In the genomic region with DNA sequence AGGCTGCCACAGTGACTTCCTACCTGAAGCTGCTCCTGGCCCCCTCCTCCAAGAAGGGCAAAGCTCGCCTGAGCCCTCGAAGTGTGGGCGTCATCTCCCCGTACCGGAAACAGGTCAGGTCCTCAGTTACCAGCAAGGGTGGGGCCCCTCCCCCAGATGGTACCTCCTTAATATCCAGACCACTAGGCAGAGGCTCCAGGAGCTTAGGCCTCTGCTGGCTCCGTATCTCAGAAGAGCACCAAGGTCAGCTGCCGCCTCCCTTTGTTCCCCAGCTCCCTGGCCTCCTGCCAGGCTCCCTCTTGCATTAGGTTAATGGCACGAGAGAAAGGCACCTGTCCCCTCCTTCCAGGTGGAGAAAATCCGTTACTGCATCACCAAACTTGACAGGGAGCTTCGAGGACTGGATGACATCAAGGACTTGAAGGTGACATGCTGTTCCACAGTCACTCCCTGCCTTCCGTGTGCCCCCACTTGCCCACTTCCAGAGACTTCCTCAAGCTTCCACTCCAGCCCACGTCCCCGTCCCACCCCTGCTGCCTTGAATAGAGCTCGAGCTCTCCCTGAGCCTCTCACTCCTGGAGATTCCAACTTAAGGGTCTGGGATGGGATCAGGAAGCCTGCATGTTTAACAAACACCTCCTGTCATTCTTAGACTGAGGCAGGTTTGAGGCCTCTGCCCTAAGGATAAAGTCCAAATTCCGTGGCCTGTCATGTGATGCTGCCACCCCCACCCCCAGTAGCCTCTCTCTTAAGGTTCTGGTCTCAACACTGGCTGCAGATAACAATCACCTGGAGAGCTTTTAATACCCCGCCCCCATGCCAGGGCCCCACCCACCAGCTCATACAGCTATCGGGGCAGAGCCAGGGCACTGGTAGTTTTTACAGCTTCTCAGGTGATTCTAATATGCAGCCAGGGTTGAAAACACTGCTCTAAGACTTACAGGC, we compare ENCODE assay signal across 9 cellular contexts. TPM values are rescaled to one million over a fixed set of nuclear protein-coding genes. Genes with fewer than 3 reads are reported as not detected.
DNase-seq lines count a peak whose midpoint lies in the region; ATAC-seq and TF ChIP-seq lines count a peak whose summit lies in the region.
"Had no signal": no experiment of that assay in that cellular context is flagged by ENCODE, and none has a peak within 500 bp of the region (broad histone marks: within the 10 kb centered on the region; RNA-seq: fewer than 3 reads in every experiment).

No MANE protein-coding gene starts in this region.

- H3K36me3 ChIP-seq in Peyer's patch = peaks cover 0 to 70% (median 0%) of the 10 kb centered on the region in 3 donors
- H3K36me3 ChIP-seq in stomach = peaks cover 34 to 92% (median 83%) of the 10 kb centered on the region in 4 donors

- TF ChIP-seq POLR2A in Peyer's patch (IDR thresholded peaks at IDR 0.05) (peak; percentile 10 to 56), stomach (IDR thresholded peaks at IDR 0.05) (no peak)

- H3K27me3 ChIP-seq in Peyer's patch (no peaks in the 10 kb centered on the region), stomach (no peaks in the 10 kb centered on the region)

- no peak for TF ChIP-seq EP300 in stomach (IDR thresholded peaks at IDR 0.05)

- ATAC-seq in left ventricle myocardium superior (no peak), HG03521 (IDR thresholded peaks at IDR 0.05; ENCODE audit: unreplicated experiment) (no peak)

- 49 to 58% (median 50%) methylated on average over 17 of the region's 17 CpGs for WGBS in stomach, 5 donors

- no peaks in the 10 kb centered on the region for H3K9me3 ChIP-seq in Peyer's patch
- no peaks in the 10 kb centered on the region for H3K9me3 ChIP-seq in stomach

- DNase-seq in NCI-H1417 (lab: John Stamatoyannopoulos, UW) (peak; percentile 48 to 81 (median 73)), NCI-H1417 treated with DMSO at 0.1 percent for 48 hours (lab: John Stamatoyannopoulos, UW) (no peak), Peyer's patch (peak in 2 of 3 donors; percentile 92 to 93), left ventricle myocardium superior (peak; percentile 77), stomach (peak; percentile 70), KG1 (lab: John Stamatoyannopoulos, UW) (no peak), NCI-H524 treated with DMSO at 0.1 percent for 48 hours (lab: John Stamatoyannopoulos, UW) (no peak)
- DNase-seq: T-helper 1 cell had no signal

- TF ChIP-seq CTCF in Peyer's patch (IDR thresholded peaks at IDR 0.05) (peak in 2 of 6 experiments; percentile 6 to 10), stomach (IDR thresholded peaks at IDR 0.05) (no peak)

- H3K4me3 ChIP-seq in Peyer's patch (peak overlapping the region in 2 of 4 donors; percentile 11 to 20), stomach (no peak overlapping the region)

- H3K4me1 ChIP-seq in Peyer's patch (peaks cover 16 to 59% (median 19%) of the 10 kb centered on the region in 4 donors), stomach (peaks cover 51 to 62% (median 55%) of the 10 kb centered on the region in 4 donors)

- intact Hi-C loops in left ventricle myocardium superior (cut with micrococcal nuclease) (no loop called here), stomach (cut with DNase I; ENCODE audit: low total_unique reads) (no loop called here)

- H3K27ac ChIP-seq in Peyer's patch = peak overlapping the region in 3 of 4 donors; percentile 65 to 100 (median 93)
- peak overlapping the region; percentile 1 to 96 (median 88) for H3K27ac ChIP-seq in stomach

RNA-seq across cellular contexts. Expression of a gene that starts 8.3 kb away (rescaled TPM):
- total RNA-seq in Peyer's patch (100 to 1,000 TPM; 163 to 632 (median 483) TPM), left ventricle myocardium superior (96.0 TPM), stomach (100 to 1,000 TPM in 4 of 5 donors, 10 to 100 TPM in 1; 99.8 to 149 (median 113) TPM)
- polyA plus RNA-seq in stomach = 100 to 1,000 TPM; 159 to 375 (median 244) TPM

RNA-seq across cellular contexts. Expression of a gene that starts 16.5 kb away (rescaled TPM):
- total RNA-seq in Peyer's patch (under 1 TPM in 1 of 4 donors, not detected in 3; 0.67 TPM), left ventricle myocardium superior (7.2 TPM), stomach (1 to 10 TPM in 1 of 5 donors, under 1 TPM in 1, not detected in 3; 0.87 to 1.3 TPM)
- 1 to 10 TPM in 1 of 3 donors, under 1 TPM in 1, not detected in 1; 0.50 to 4.0 TPM for polyA plus RNA-seq in stomach

RNA-seq across cellular contexts. Expression of a gene that starts 24.2 kb away (rescaled TPM):
- total RNA-seq in Peyer's patch (100 to 1,000 TPM in 3 of 4 donors, 10 to 100 TPM in 1; 75.3 to 161 (median 143) TPM), left ventricle myocardium superior (14.0 TPM), stomach (100 to 1,000 TPM in 1 of 5 donors, 10 to 100 TPM in 4; 25.9 to 137 (median 79.0) TPM)
- polyA plus RNA-seq in stomach = 10 to 100 TPM; 43.2 to 86.9 (median 54.5) TPM

Comparison
In these comparisons a context has a peak if more than half of its experiments do, and no peak if none do; other contexts are left out.
1. DNase-seq: peak in NCI-H1417 (3 of 3), Peyer's patch (2 of 3), left ventricle myocardium superior (single experiment) and stomach (single experiment); none in NCI-H1417 treated with DMSO at 0.1 percent for 48 hours (single experiment), KG1 (single experiment) and NCI-H524 treated with DMSO at 0.1 percent for 48 hours (single experiment).
2. POLR2A ChIP-seq: peak in Peyer's patch (2 of 2); none in stomach (0 of 4).